In genomic region chr4:151235373-151235772, GRCh38 we compare ENCODE assay signal across 21 cellular contexts. TPM values are rescaled to one million over a fixed set of nuclear protein-coding genes. Genes with fewer than 3 reads are reported as not detected.
"Had no signal": no experiment of that assay in that cellular context is flagged by ENCODE, and none has a peak within 500 bp of the region (broad histone marks: within the 10 kb centered on the region; RNA-seq: fewer than 3 reads in every experiment).

No MANE protein-coding gene starts in this region.

RNA-seq across cellular contexts. Expression of gene PRSS48, which starts 41.6 kb away (rescaled TPM):
- total RNA-seq: activated naive CD4-positive, alpha-beta T cell treated with anti-CD3 and anti-CD28 coated beads for 36 hours; activated naive CD4-positive, alpha-beta T cell treated with anti-CD3 and anti-CD28 coated beads, Interleukin-2, amount 50 U/mL, for 72 hours; activated naive CD8-positive, alpha-beta T cell treated with anti-CD3 and anti-CD28 coated beads for 36 hours; activated naive CD8-positive, alpha-beta T cell treated with anti-CD3 and anti-CD28 coated beads, Interleukin-2, amount 10 ng/mL, durations not matched to agents 7 days and 5 days; activated T-cell treated with anti-CD3 and anti-CD28 coated beads, Interleukin-2, amount 50 U/mL, for 4 hours; activated T-cell treated with anti-CD3 and anti-CD28 coated beads, Interleukin-2, amount 50 U/mL, for 72 hours; activated T-helper 1 cell treated with anti-CD3 and anti-CD28 coated beads, Interleukin-12 subunit alpha, Interleukin-12 subunit beta, Interleukin-2, Interleukin-4 antibody, amounts not matched to agents 30 ng/mL and 10 ng/mL and 1 ng/mL, durations not matched to agents 14 hours and 24 hours and 36 hours; activated T-helper 17 cell treated with anti-CD3 and anti-CD28 coated beads, Interleukin-2, amount 50 U/mL, for 72 hours; activated T-helper 2 cell treated with anti-CD3 and anti-CD28 coated beads, Interferon-gamma antibody, Interleukin-2, Interleukin-4, amounts not matched to agents 10 μg/mL and 5 μg/mL and 100 μg/mL, durations not matched to agents 14 hours and 24 hours and 36 hours; adrenal gland; aorta; ascending aorta; astrocyte; body of pancreas; breast epithelium; bronchial epithelial cell; cardiac muscle cell; cardiac septum; cerebellum; chondrocyte had no signal
- polyA plus RNA-seq: adipose tissue, adrenal gland, aorta, cardiac muscle cell had no signal
